Comparison of ENCODE assay signal across 12 cellular contexts in genomic region chr6:134983823-134984222, GRCh38. TPM values are rescaled to one million over a fixed set of nuclear protein-coding genes. Genes with fewer than 3 reads are reported as not detected.
"Had no signal": no experiment of that assay in that cellular context is flagged by ENCODE, and none has a peak within 500 bp of the region (broad histone marks: within the 10 kb centered on the region; RNA-seq: fewer than 3 reads in every experiment).

No MANE protein-coding gene starts in this region.

- H3K27me3 Mint-ChIP-seq: activated CD4-positive, alpha-beta T cell treated with anti-CD3 and anti-CD28 coated beads, Interleukin-2, amount 10 ng/mL, durations not matched to agents 7 days and 5 days; activated naive CD8-positive, alpha-beta T cell had no signal

- H3K4me3 Mint-ChIP-seq: activated CD4-positive, alpha-beta T cell treated with anti-CD3 and anti-CD28 coated beads, Interleukin-2, amount 10 ng/mL, durations not matched to agents 7 days and 5 days; activated naive CD8-positive, alpha-beta T cell; mesothelial cell of epicardium had no signal

- ATAC-seq: gastroesophageal sphincter had no signal

- DNase-seq: activated CD4-positive, alpha-beta T cell treated with anti-CD3 and anti-CD28 coated beads, Interleukin-2, amount 10 ng/mL, durations not matched to agents 7 days and 5 days; activated CD8-positive, alpha-beta memory T cell treated with anti-CD3 and anti-CD28 coated beads, Interleukin-2, amount 50 U/mL, for 4 hours; aorta; posterior cingulate gyrus; small intestine; substantia nigra; transverse colon had no signal

- H3K9me3 Mint-ChIP-seq: activated CD4-positive, alpha-beta T cell treated with anti-CD3 and anti-CD28 coated beads, Interleukin-2, amount 10 ng/mL, durations not matched to agents 7 days and 5 days had no signal

- H3K4me1 Mint-ChIP-seq: mesothelial cell of epicardium had no signal

- H3K27ac Mint-ChIP-seq: activated CD4-positive, alpha-beta T cell treated with anti-CD3 and anti-CD28 coated beads, Interleukin-2, amount 10 ng/mL, durations not matched to agents 7 days and 5 days; activated naive CD8-positive, alpha-beta T cell; mesothelial cell of epicardium had no signal

- H3K4me3 ChIP-seq: gastroesophageal sphincter, right atrium auricular region, transverse colon had no signal

RNA-seq across cellular contexts. Expression of gene ALDH8A1, which starts 33.9 kb away (rescaled TPM):
- total RNA-seq: SK-MEL-5 had no signal
